ENCODE assay signal across 1 cellular context in the genomic region with DNA sequence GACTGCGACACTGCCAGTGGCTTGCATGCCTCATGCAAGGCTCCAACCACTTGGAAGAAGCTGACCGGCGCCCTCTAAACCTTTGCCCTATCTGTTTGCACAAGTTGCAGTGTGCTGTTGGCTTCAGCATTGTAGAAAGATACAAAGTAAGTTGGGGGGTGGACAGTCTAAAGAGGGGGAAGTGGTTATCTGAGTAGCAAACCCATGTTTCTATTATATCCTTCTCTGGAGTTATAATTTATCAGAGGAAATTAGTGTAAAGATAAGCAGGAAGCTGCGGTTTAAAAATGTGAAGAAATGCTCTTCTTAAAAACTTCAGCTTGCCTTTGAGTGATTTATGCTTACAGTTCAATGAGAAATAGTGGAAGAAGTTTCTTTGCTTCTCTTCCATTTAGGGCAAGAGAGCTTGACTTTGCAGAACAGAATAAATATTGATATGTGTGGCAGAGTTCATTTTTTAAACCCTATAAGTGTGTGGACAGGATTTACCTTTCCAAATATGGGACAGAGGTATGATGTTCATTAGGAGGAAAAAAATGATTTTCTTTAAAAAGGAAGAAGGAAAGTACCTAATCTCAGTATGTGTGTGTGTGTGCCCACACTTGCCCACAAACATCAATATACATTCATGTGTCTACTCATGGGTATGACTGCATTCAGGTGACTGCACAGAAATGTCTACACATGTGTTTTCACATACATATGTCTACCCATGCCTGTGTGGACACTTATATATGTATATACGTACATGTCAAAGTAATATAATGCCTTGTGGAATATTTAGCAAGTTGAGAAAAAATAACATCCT.
TF ChIP-seq lines count a peak whose summit lies in the region.

No MANE protein-coding gene starts in this region.

TF ChIP-seq in K562, 482 proteins besides CTCF, POLR2A, EP300 and RAD21 (continued from another document and continues in another):
- TF ChIP-seq, protein P1, sequence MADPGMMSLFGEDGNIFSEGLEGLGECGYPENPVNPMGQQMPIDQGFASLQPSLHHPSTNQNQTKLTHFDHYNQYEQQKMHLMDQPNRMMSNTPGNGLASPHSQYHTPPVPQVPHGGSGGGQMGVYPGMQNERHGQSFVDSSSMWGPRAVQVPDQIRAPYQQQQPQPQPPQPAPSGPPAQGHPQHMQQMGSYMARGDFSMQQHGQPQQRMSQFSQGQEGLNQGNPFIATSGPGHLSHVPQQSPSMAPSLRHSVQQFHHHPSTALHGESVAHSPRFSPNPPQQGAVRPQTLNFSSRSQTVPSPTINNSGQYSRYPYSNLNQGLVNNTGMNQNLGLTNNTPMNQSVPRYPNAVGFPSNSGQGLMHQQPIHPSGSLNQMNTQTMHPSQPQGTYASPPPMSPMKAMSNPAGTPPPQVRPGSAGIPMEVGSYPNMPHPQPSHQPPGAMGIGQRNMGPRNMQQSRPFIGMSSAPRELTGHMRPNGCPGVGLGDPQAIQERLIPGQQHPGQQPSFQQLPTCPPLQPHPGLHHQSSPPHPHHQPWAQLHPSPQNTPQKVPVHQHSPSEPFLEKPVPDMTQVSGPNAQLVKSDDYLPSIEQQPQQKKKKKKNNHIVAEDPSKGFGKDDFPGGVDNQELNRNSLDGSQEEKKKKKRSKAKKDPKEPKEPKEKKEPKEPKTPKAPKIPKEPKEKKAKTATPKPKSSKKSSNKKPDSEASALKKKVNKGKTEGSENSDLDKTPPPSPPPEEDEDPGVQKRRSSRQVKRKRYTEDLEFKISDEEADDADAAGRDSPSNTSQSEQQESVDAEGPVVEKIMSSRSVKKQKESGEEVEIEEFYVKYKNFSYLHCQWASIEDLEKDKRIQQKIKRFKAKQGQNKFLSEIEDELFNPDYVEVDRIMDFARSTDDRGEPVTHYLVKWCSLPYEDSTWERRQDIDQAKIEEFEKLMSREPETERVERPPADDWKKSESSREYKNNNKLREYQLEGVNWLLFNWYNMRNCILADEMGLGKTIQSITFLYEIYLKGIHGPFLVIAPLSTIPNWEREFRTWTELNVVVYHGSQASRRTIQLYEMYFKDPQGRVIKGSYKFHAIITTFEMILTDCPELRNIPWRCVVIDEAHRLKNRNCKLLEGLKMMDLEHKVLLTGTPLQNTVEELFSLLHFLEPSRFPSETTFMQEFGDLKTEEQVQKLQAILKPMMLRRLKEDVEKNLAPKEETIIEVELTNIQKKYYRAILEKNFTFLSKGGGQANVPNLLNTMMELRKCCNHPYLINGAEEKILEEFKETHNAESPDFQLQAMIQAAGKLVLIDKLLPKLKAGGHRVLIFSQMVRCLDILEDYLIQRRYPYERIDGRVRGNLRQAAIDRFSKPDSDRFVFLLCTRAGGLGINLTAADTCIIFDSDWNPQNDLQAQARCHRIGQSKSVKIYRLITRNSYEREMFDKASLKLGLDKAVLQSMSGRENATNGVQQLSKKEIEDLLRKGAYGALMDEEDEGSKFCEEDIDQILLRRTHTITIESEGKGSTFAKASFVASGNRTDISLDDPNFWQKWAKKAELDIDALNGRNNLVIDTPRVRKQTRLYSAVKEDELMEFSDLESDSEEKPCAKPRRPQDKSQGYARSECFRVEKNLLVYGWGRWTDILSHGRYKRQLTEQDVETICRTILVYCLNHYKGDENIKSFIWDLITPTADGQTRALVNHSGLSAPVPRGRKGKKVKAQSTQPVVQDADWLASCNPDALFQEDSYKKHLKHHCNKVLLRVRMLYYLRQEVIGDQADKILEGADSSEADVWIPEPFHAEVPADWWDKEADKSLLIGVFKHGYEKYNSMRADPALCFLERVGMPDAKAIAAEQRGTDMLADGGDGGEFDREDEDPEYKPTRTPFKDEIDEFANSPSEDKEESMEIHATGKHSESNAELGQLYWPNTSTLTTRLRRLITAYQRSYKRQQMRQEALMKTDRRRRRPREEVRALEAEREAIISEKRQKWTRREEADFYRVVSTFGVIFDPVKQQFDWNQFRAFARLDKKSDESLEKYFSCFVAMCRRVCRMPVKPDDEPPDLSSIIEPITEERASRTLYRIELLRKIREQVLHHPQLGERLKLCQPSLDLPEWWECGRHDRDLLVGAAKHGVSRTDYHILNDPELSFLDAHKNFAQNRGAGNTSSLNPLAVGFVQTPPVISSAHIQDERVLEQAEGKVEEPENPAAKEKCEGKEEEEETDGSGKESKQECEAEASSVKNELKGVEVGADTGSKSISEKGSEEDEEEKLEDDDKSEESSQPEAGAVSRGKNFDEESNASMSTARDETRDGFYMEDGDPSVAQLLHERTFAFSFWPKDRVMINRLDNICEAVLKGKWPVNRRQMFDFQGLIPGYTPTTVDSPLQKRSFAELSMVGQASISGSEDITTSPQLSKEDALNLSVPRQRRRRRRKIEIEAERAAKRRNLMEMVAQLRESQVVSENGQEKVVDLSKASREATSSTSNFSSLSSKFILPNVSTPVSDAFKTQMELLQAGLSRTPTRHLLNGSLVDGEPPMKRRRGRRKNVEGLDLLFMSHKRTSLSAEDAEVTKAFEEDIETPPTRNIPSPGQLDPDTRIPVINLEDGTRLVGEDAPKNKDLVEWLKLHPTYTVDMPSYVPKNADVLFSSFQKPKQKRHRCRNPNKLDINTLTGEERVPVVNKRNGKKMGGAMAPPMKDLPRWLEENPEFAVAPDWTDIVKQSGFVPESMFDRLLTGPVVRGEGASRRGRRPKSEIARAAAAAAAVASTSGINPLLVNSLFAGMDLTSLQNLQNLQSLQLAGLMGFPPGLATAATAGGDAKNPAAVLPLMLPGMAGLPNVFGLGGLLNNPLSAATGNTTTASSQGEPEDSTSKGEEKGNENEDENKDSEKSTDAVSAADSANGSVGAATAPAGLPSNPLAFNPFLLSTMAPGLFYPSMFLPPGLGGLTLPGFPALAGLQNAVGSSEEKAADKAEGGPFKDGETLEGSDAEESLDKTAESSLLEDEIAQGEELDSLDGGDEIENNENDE (IDR thresholded peaks at IDR 0.05; ENCODE audit: low read depth, low read length), result no peak
- TF ChIP-seq CC2D1A (IDR thresholded peaks at IDR 0.05) (no peak), CREM (IDR thresholded peaks at IDR 0.05; ENCODE audit: low read depth) (0 out of 2 replicates have a peak, but pooled peaks have one; percentile 11), GATA2 (CRISPR knock-in tag; IDR thresholded peaks at IDR 0.05) (0 out of 2 replicates have a peak, but pooled peaks have one; percentile 14), HNRNPLL (IDR thresholded peaks at IDR 0.05; ENCODE audit: low read depth, low read length, poor library complexity, severe bottlenecking) (no peak), GATAD2B (IDR thresholded peaks at IDR 0.05; ENCODE audit: borderline replicate concordance) (no peak), POU5F1 (IDR thresholded peaks at IDR 0.05; ENCODE audit: borderline replicate concordance, low read depth, low read length, partially characterized antibody) (no peak), ZNF282 (CRISPR knock-in tag; IDR thresholded peaks at IDR 0.05) (no peak), TAL1 (IDR thresholded peaks at IDR 0.05) (peak; percentile 49), CXXC5 (CRISPR knock-in tag; IDR thresholded peaks at IDR 0.05) (no peak), MTA2 (IDR thresholded peaks at IDR 0.05; ENCODE audit: low read depth) (no peak), BCL6 (CRISPR knock-in tag; IDR thresholded peaks at IDR 0.05) (no peak), RFX7 (CRISPR knock-in tag; IDR thresholded peaks at IDR 0.05) (no peak), ZNF175 (CRISPR knock-in tag; IDR thresholded peaks at IDR 0.05; ENCODE audit: low read depth) (no peak), ZNF696 (CRISPR knock-in tag; conservative IDR thresholded peaks at IDR 0.05) (no peak), KLF16 (IDR thresholded peaks at IDR 0.05) (peak; percentile 51; the same call in 1 of the 2 replicates), POLR3G (IDR thresholded peaks at IDR 0.05; ENCODE audit: extremely low read depth, insufficient read length, insufficient replicate concordance) (no peak), GABPA (tag; conservative IDR thresholded peaks at IDR 0.05; ENCODE audit: low read depth) (peak; percentile 24; the same call in 1 of the 2 replicates), POLR2H (tag; IDR thresholded peaks at IDR 0.05; ENCODE audit: low read depth) (no peak), CBFA2T3 (IDR thresholded peaks at IDR 0.05) (peak; percentile 73), ZNF79 (CRISPR knock-in tag; IDR thresholded peaks at IDR 0.05; ENCODE audit: low read depth) (no peak), COPS2 (conservative IDR thresholded peaks at IDR 0.05) (no peak), TBL1XR1 (IDR thresholded peaks at IDR 0.05; ENCODE audit: low read length in 2 of 2) (0 out of 4 replicates have a peak, but pooled peaks of 1 of the 2 experiments have one; percentile 48), KAT7 (CRISPR knock-in tag; IDR thresholded peaks at IDR 0.05; ENCODE audit: borderline replicate concordance) (no peak), KDM1A (IDR thresholded peaks at IDR 0.05) (peak in 1 of 2 experiments; percentile 26; a peak in 2 of 4 replicates), MAFK (IDR thresholded peaks at IDR 0.05; ENCODE audit: low read length) (no peak), ZNF431 (CRISPR knock-in tag; IDR thresholded peaks at IDR 0.05) (no peak), ZNF23 (CRISPR knock-in tag; IDR thresholded peaks at IDR 0.05) (no peak), SMARCE1 (IDR thresholded peaks at IDR 0.05) (0 out of 2 replicates have a peak, but pooled peaks have one; percentile 29), ZNF384 (IDR thresholded peaks at IDR 0.05; ENCODE audit: low read depth, low read length) (no peak), HNRNPK (IDR thresholded peaks at IDR 0.05; ENCODE audit: low read depth, low read length, poor library complexity, severe bottlenecking) (no peak), ZNF24 (IDR thresholded peaks at IDR 0.05) (peak; percentile 60; the same call in 1 of the 2 replicates), NONO (IDR thresholded peaks at IDR 0.05; ENCODE audit: low read depth in 2 of 2, low read length in 1 of 2) (no peak), SMARCA4 (IDR thresholded peaks at IDR 0.05) (peak; percentile 42; the same call in 1 of the 2 replicates), CEBPG (CRISPR knock-in tag; IDR thresholded peaks at IDR 0.05) (no peak), CEBPG (tag; conservative IDR thresholded peaks at IDR 0.05 in 1 of 2, IDR thresholded peaks at IDR 0.05 in 1 of 2) (peak in 1 of 2 experiments; percentile 42; a peak in 1 of 4 replicates)
- TF ChIP-seq, protein P2, sequence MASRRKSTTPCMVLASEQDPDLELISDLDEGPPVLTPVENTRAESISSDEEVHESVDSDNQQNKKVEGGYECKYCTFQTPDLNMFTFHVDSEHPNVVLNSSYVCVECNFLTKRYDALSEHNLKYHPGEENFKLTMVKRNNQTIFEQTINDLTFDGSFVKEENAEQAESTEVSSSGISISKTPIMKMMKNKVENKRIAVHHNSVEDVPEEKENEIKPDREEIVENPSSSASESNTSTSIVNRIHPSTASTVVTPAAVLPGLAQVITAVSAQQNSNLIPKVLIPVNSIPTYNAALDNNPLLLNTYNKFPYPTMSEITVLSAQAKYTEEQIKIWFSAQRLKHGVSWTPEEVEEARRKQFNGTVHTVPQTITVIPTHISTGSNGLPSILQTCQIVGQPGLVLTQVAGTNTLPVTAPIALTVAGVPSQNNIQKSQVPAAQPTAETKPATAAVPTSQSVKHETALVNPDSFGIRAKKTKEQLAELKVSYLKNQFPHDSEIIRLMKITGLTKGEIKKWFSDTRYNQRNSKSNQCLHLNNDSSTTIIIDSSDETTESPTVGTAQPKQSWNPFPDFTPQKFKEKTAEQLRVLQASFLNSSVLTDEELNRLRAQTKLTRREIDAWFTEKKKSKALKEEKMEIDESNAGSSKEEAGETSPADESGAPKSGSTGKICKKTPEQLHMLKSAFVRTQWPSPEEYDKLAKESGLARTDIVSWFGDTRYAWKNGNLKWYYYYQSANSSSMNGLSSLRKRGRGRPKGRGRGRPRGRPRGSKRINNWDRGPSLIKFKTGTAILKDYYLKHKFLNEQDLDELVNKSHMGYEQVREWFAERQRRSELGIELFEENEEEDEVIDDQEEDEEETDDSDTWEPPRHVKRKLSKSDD (conservative IDR thresholded peaks at IDR 0.05; ENCODE audit: low read length), result no peak
- TF ChIP-seq, protein P3, sequence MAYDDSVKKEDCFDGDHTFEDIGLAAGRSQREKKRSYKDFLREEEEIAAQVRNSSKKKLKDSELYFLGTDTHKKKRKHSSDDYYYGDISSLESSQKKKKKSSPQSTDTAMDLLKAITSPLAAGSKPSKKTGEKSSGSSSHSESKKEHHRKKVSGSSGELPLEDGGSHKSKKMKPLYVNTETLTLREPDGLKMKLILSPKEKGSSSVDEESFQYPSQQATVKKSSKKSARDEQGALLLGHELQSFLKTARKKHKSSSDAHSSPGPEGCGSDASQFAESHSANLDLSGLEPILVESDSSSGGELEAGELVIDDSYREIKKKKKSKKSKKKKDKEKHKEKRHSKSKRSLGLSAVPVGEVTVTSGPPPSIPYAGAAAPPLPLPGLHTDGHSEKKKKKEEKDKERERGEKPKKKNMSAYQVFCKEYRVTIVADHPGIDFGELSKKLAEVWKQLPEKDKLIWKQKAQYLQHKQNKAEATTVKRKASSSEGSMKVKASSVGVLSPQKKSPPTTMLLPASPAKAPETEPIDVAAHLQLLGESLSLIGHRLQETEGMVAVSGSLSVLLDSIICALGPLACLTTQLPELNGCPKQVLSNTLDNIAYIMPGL (CRISPR knock-in tag; IDR thresholded peaks at IDR 0.05), result no peak
- TF ChIP-seq, protein P4, sequence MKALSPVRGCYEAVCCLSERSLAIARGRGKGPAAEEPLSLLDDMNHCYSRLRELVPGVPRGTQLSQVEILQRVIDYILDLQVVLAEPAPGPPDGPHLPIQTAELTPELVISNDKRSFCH (CRISPR knock-in tag; IDR thresholded peaks at IDR 0.05), result no peak
- TF ChIP-seq, protein P4 (tag; IDR thresholded peaks at IDR 0.05), result no peak
- TF ChIP-seq, protein P5, sequence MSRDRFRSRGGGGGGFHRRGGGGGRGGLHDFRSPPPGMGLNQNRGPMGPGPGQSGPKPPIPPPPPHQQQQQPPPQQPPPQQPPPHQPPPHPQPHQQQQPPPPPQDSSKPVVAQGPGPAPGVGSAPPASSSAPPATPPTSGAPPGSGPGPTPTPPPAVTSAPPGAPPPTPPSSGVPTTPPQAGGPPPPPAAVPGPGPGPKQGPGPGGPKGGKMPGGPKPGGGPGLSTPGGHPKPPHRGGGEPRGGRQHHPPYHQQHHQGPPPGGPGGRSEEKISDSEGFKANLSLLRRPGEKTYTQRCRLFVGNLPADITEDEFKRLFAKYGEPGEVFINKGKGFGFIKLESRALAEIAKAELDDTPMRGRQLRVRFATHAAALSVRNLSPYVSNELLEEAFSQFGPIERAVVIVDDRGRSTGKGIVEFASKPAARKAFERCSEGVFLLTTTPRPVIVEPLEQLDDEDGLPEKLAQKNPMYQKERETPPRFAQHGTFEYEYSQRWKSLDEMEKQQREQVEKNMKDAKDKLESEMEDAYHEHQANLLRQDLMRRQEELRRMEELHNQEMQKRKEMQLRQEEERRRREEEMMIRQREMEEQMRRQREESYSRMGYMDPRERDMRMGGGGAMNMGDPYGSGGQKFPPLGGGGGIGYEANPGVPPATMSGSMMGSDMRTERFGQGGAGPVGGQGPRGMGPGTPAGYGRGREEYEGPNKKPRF (IDR thresholded peaks at IDR 0.05; ENCODE audit: low read depth, low read length), result no peak
- TF ChIP-seq, protein P6, sequence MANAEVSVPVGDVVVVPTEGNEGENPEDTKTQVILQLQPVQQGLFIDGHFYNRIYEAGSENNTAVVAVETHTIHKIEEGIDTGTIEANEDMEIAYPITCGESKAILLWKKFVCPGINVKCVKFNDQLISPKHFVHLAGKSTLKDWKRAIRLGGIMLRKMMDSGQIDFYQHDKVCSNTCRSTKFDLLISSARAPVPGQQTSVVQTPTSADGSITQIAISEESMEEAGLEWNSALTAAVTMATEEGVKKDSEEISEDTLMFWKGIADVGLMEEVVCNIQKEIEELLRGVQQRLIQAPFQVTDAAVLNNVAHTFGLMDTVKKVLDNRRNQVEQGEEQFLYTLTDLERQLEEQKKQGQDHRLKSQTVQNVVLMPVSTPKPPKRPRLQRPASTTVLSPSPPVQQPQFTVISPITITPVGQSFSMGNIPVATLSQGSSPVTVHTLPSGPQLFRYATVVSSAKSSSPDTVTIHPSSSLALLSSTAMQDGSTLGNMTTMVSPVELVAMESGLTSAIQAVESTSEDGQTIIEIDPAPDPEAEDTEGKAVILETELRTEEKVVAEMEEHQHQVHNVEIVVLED (CRISPR knock-in tag; IDR thresholded peaks at IDR 0.05), result no peak
